10 cellular contexts compared by ENCODE assay signal in genomic region chr19:6374179-6374709, GRCh38. TPM values are rescaled to one million over a fixed set of nuclear protein-coding genes. Genes with fewer than 3 reads are reported as not detected.
DNase-seq lines count a peak whose midpoint lies in the region; ATAC-seq and TF ChIP-seq lines count a peak whose summit lies in the region.
"Had no signal": no experiment of that assay in that cellular context is flagged by ENCODE, and none has a peak within 500 bp of the region (broad histone marks: within the 10 kb centered on the region; RNA-seq: fewer than 3 reads in every experiment).

No MANE protein-coding gene starts in this region.

- H3K27me3 Mint-ChIP-seq in H9 (ENCODE audit: low read depth): peaks cover 3% of the 10 kb centered on the region

- H4K20me1 ChIP-seq in H9 (ENCODE audit: control insufficient read depth, insufficient read depth, insufficient read length): no peaks in the 10 kb centered on the region

- peak overlapping the region; percentile 5 for H3K4me2 ChIP-seq in H9 (ENCODE audit: insufficient read depth, insufficient read length, low read length)

- H3K4me3 ChIP-seq in WI38 (ENCODE audit: low read depth, low read length): peak overlapping the region; percentile 54
- peak overlapping the region; percentile 59 for H3K4me3 ChIP-seq in iPS-18a (ENCODE audit: low read length)
- peak overlapping the region in 1 of 4 donors; percentile 93 for H3K4me3 ChIP-seq in stomach

- no peak overlapping the region for H3K23ac ChIP-seq in H9 (ENCODE audit: insufficient read length, low read depth, low read length)

- H3K9me3 ChIP-seq in H9 (ENCODE audit: control insufficient read depth, low read depth, low read length) (no peaks in the 10 kb centered on the region), iPS-18a (ENCODE audit: control insufficient read depth, low read depth, low read length) (no peaks in the 10 kb centered on the region), stomach (no peaks in the 10 kb centered on the region)

- H2AFZ ChIP-seq in H9 (ENCODE audit: low read length): no peak overlapping the region

- H4K5ac ChIP-seq in H9 (ENCODE audit: insufficient read length, low read depth, low read length): no peak overlapping the region

- whole genome bisulfite sequencing in H9 (ENCODE audit: extremely low coverage, insufficient read length, low lambda C conversion rate): no CpG with 5 or more reads among the region's 29 CpGs
- WGBS in stomach, 5 donors: 64 to 76% (median 74%) methylated on average over 17 to 29 of the region's 29 CpGs

- 0 out of 7 replicates have a peak overlapping the region, but pooled peaks have one; percentile 28 to 93 (median 75) for H3K27ac Mint-ChIP-seq in H9

- no peak overlapping the region for H3K4ac ChIP-seq in H9 (ENCODE audit: low read depth, low read length)

- no peak overlapping the region for H2BK120ac ChIP-seq in H9 (ENCODE audit: low read depth, low read length, poor library complexity, severe bottlenecking)

- no peak overlapping the region for H4K8ac ChIP-seq in H9 (replicated peaks; ENCODE audit: insufficient read length, low read depth, low read length)

- no peak overlapping the region for H2BK12ac ChIP-seq in H9 (ENCODE audit: insufficient read length, low read depth, low read length)

- peaks cover 9 to 24% of the 10 kb centered on the region in 2 experiments for H3K4me1 Mint-ChIP-seq in H9

- ATAC-seq in HG03196 (IDR thresholded peaks at IDR 0.05; ENCODE audit: unreplicated experiment): no peak

- H4K91ac ChIP-seq in H9 (ENCODE audit: insufficient read length, low read depth, low read length): no peak overlapping the region

- no peak overlapping the region for H3K56ac ChIP-seq in H9 (ENCODE audit: insufficient read length, low read depth, low read length)

- no peak for DNase-seq in H9
- DNase-seq in stomach: no peak
- DNase-seq in NCI-H2081 treated with DMSO at 0.1 percent for 48 hours (lab: John Stamatoyannopoulos, UW): no peak
- no peak for DNase-seq in cortex of kidney (lab: John Stamatoyannopoulos, UW)
- DNase-seq: activated gamma-delta T cell, head of caudate nucleus had no signal

- no peak for TF ChIP-seq POLR2A in stomach (IDR thresholded peaks at IDR 0.05)

- H3K36me3 Mint-ChIP-seq in H9 (ENCODE audit: insufficient read depth in 1 of 3, low read depth in 3 of 3): peaks cover 6 to 11% (median 8%) of the 10 kb centered on the region in 3 experiments; a peak in 6 of 7 replicates

- H3K36me3 ChIP-seq in iPS-18a (ENCODE audit: control insufficient read depth, low read depth, low read length) (peaks cover under 1% of the 10 kb centered on the region), stomach (peaks cover 5 to 39% (median 29%) of the 10 kb centered on the region in 4 donors)

- H3K9ac ChIP-seq in H9 (ENCODE audit: extremely low read depth, insufficient read length, low read length): no peak overlapping the region
- peak overlapping the region; percentile 23 for H3K9ac ChIP-seq in iPS-18a (ENCODE audit: low read length)

- H3K27me3 ChIP-seq in H9 (ENCODE audit: insufficient read depth, low read length) (no peaks in the 10 kb centered on the region), iPS-18a (ENCODE audit: control insufficient read depth, insufficient read depth, low read length) (no peaks in the 10 kb centered on the region), stomach (no peaks in the 10 kb centered on the region)

- no peak overlapping the region for H2BK20ac ChIP-seq in H9 (ENCODE audit: low read depth, low read length, poor library complexity, severe bottlenecking)

- peak overlapping the region; percentile 86 to 89; a peak in 4 of 5 replicates for H3K4me3 Mint-ChIP-seq in H9

- H2AK5ac ChIP-seq in H9 (ENCODE audit: insufficient read length, low read length): no peak overlapping the region

- no peak overlapping the region for H2BK5ac ChIP-seq in H9 (ENCODE audit: insufficient read length, low read length)

- H3K79me2 ChIP-seq in H9 (ENCODE audit: insufficient read depth, low read length): no peaks in the 10 kb centered on the region

- H3K79me1 ChIP-seq in H9 (ENCODE audit: insufficient read depth, low read depth, low read length, poor library complexity, severe bottlenecking): no peaks in the 10 kb centered on the region

- H2BK15ac ChIP-seq in H9 (ENCODE audit: low read depth, low read length): no peak overlapping the region

- no peaks in the 10 kb centered on the region for H3K9me3 Mint-ChIP-seq in H9

- H3K23me2 ChIP-seq in H9 (ENCODE audit: insufficient read length, low read depth, low read length, poor library complexity, severe bottlenecking): no peaks in the 10 kb centered on the region

- no peak for TF ChIP-seq CTCF in H9 (conservative IDR thresholded peaks at IDR 0.05)
- TF ChIP-seq CTCF in WI38 (IDR thresholded peaks at IDR 0.05; ENCODE audit: low read depth, low read length): no peak
- no peak for TF ChIP-seq CTCF in stomach (IDR thresholded peaks at IDR 0.05)

- H3K27ac ChIP-seq in H9 (ENCODE audit: insufficient read length, low read depth, low read length) (no peak overlapping the region), iPS-18a (ENCODE audit: low read length) (peak overlapping the region; percentile 57), stomach (peak overlapping the region; percentile 62 to 100 (median 99))

- H3K18ac ChIP-seq in H9 (ENCODE audit: insufficient read length, low read depth, low read length): no peak overlapping the region

- H3T11ph ChIP-seq in H9 (ENCODE audit: low read length): no peak overlapping the region

- no peak for TF ChIP-seq EP300 in stomach (IDR thresholded peaks at IDR 0.05)

- intact Hi-C loops in stomach (cut with DNase I; ENCODE audit: low total_unique reads): no loop called here

- H3K14ac ChIP-seq in H9 (ENCODE audit: insufficient read depth, low read length): peak overlapping the region; percentile 6; the same call in 1 of the 2 replicates

- no peaks in the 10 kb centered on the region for H3K4me1 ChIP-seq in H9 (ENCODE audit: insufficient read depth, low read length)
- no peaks in the 10 kb centered on the region for H3K4me1 ChIP-seq in iPS-18a (ENCODE audit: control insufficient read depth, low read depth, low read length)
- H3K4me1 ChIP-seq in stomach: peaks cover 10 to 60% (median 24%) of the 10 kb centered on the region in 4 donors

RNA-seq across cellular contexts. Expression of gene PSPN, which starts 1.5 kb away (rescaled TPM):
- total RNA-seq in H9 (2021) (2.1 and 2.4 TPM in 2 replicates), stomach (1 to 10 TPM in 4 of 5 donors, not detected in 1; 1.1 to 2.8 (median 1.9) TPM)
- 1 to 10 TPM in 2 of 3 donors, under 1 TPM in 1; 0.92 to 2.2 (median 1.1) TPM for polyA plus RNA-seq in stomach

RNA-seq across cellular contexts. Expression of gene ALKBH7, which starts 1.6 kb away (rescaled TPM):
- total RNA-seq in H9 (2021): 81.6 and 85.7 TPM in 2 replicates
- 100 to 1,000 TPM in 1 of 5 donors, 10 to 100 TPM in 3, 1 to 10 TPM in 1; 5.3 to 138 (median 21.3) TPM for total RNA-seq in stomach
- 100 to 1,000 TPM in 1 of 3 donors, 10 to 100 TPM in 2; 81.1 to 122 (median 87.2) TPM for polyA plus RNA-seq in stomach

RNA-seq across cellular contexts. Expression of gene CLPP, which starts 12.9 kb away (rescaled TPM):
- total RNA-seq in H9 (2021) (91.6 and 94.3 TPM in 2 replicates), stomach (10 to 100 TPM in 4 of 5 donors, 1 to 10 TPM in 1; 5.8 to 67.1 (median 24.0) TPM)
- polyA plus RNA-seq in stomach: 10 to 100 TPM; 73.3 to 76.5 (median 75.0) TPM

RNA-seq across cellular contexts. Expression of gene GTF2F1, which starts 18.7 kb away (rescaled TPM):
- total RNA-seq in H9 (2021) (61.2 and 67.2 TPM in 2 replicates), stomach (10 to 100 TPM in 4 of 5 donors, 1 to 10 TPM in 1; 9.8 to 46.7 (median 22.8) TPM)
- 10 to 100 TPM; 34.4 to 62.8 (median 41.7) TPM for polyA plus RNA-seq in stomach

RNA-seq across cellular contexts. Expression of gene ACER1, which starts 40.8 kb away (rescaled TPM):
- total RNA-seq in H9 (2021) (not detected in 2 replicates), stomach (1 to 10 TPM in 1 of 5 donors, not detected in 4; 3.5 TPM)
- under 1 TPM in 1 of 3 donors, not detected in 2; 0.08 TPM for polyA plus RNA-seq in stomach
- total RNA-seq: SK-MEL-5 had no signal
